Comparison of ENCODE assay signal across 8 cellular contexts in genomic region chr13:110955072-110955503, GRCh38. TPM values are rescaled to one million over a fixed set of nuclear protein-coding genes. Genes with fewer than 3 reads are reported as not detected.
DNase-seq lines count a peak whose midpoint lies in the region; ATAC-seq and TF ChIP-seq lines count a peak whose summit lies in the region.
"Not testable (repeated sequence)": the region's sequence is repeated elsewhere in the genome, so short reads cannot be mapped to it uniquely, and the experiment has no call there.

No MANE protein-coding gene starts in this region.

- TF ChIP-seq CTCF in CD14-positive monocyte (IDR thresholded peaks at IDR 0.05); fibroblast of villous mesenchyme (IDR thresholded peaks at IDR 0.05; ENCODE audit: insufficient read depth, low read depth, low read length); neural crest cell (conservative IDR thresholded peaks at IDR 0.05): not testable (repeated sequence)

- H3K36me3 Mint-ChIP-seq in CD14-positive monocyte; activated naive CD8-positive, alpha-beta T cell treated with anti-CD3 and anti-CD28 coated beads, Interleukin-2, amount 50 U/mL, for 24 hours (ENCODE audit: low read depth); neural crest cell (ENCODE audit: low read depth); stimulated activated memory B cell treated with anti-CD40 and anti-IgM and Interleukin-4, amounts not matched to agents 10 μg/mL and 1 μg/mL and 100 μg/mL, for 72 hours: not testable (repeated sequence)

- not testable (repeated sequence) for H3K4me3 Mint-ChIP-seq in CD14-positive monocyte; activated naive CD8-positive, alpha-beta T cell treated with anti-CD3 and anti-CD28 coated beads, Interleukin-2, amount 50 U/mL, for 24 hours; neural crest cell; stimulated activated memory B cell treated with anti-CD40 and anti-IgM and Interleukin-4, amounts not matched to agents 10 μg/mL and 1 μg/mL and 100 μg/mL, for 72 hours

- ATAC-seq in GM21423 (IDR thresholded peaks at IDR 0.05; ENCODE audit: unreplicated experiment) (peak; percentile 54), HG03521 (IDR thresholded peaks at IDR 0.05; ENCODE audit: unreplicated experiment) (peak; percentile 58)
- peak; percentile 79 for ATAC-seq in activated naive CD8-positive, alpha-beta T cell treated with anti-CD3 and anti-CD28 coated beads, Interleukin-2, amount 50 U/mL, for 24 hours
- peak; percentile 74 for ATAC-seq in stimulated activated memory B cell treated with anti-CD40 and anti-IgM and Interleukin-4, amounts not matched to agents 10 μg/mL and 1 μg/mL and 100 μg/mL, for 72 hours

- H3K27ac Mint-ChIP-seq in CD14-positive monocyte (peak overlapping the region in 5 of 7 donors; percentile 25 to 80 (median 69)), neural crest cell (ENCODE audit: unreplicated experiment) (peak overlapping the region; percentile 67)
- H3K27ac Mint-ChIP-seq in activated naive CD8-positive, alpha-beta T cell treated with anti-CD3 and anti-CD28 coated beads, Interleukin-2, amount 50 U/mL, for 24 hours = peak overlapping the region; percentile 22
- peak overlapping the region; percentile 74 for H3K27ac Mint-ChIP-seq in stimulated activated memory B cell treated with anti-CD40 and anti-IgM and Interleukin-4, amounts not matched to agents 10 μg/mL and 1 μg/mL and 100 μg/mL, for 72 hours

- not testable (repeated sequence) for H3K4me3 ChIP-seq in fibroblast of villous mesenchyme (ENCODE audit: low read depth, low read length)

- not testable (repeated sequence) for H3K27me3 Mint-ChIP-seq in CD14-positive monocyte (ENCODE audit: low read depth in 3 of 3); activated naive CD8-positive, alpha-beta T cell treated with anti-CD3 and anti-CD28 coated beads, Interleukin-2, amount 50 U/mL, for 24 hours; neural crest cell (ENCODE audit: low read depth); stimulated activated memory B cell treated with anti-CD40 and anti-IgM and Interleukin-4, amounts not matched to agents 10 μg/mL and 1 μg/mL and 100 μg/mL, for 72 hours

- peak; percentile 82 for DNase-seq in CD14-positive monocyte (ENCODE audit: low spot score)
- peak; percentile 48 for DNase-seq in SHP77 treated with DMSO at 0.1 percent for 48 hours (lab: John Stamatoyannopoulos, UW)
- DNase-seq in activated naive CD8-positive, alpha-beta T cell treated with anti-CD3 and anti-CD28 coated beads, Interleukin-2, amount 50 U/mL, for 24 hours = peak; percentile 23
- DNase-seq in fibroblast of villous mesenchyme (ENCODE audit: low read depth) = peak; percentile 97
- not testable (repeated sequence) for DNase-seq in neural crest cell (ENCODE audit: low read depth, low spot score)

- intact Hi-C loops in CD14-positive monocyte (cut with micrococcal nuclease) = not testable (repeated sequence)

- not testable (repeated sequence) for H3K4me1 Mint-ChIP-seq in CD14-positive monocyte
- H3K4me1 Mint-ChIP-seq in activated naive CD8-positive, alpha-beta T cell treated with anti-CD3 and anti-CD28 coated beads, Interleukin-2, amount 50 U/mL, for 24 hours = peaks cover 36% of the 10 kb centered on the region
- peaks cover 18% of the 10 kb centered on the region for H3K4me1 Mint-ChIP-seq in neural crest cell
- H3K4me1 Mint-ChIP-seq in stimulated activated memory B cell treated with anti-CD40 and anti-IgM and Interleukin-4, amounts not matched to agents 10 μg/mL and 1 μg/mL and 100 μg/mL, for 72 hours = peaks cover 11% of the 10 kb centered on the region

- H3K9me3 Mint-ChIP-seq in CD14-positive monocyte = peaks cover 8 to 24% (median 16%) of the 10 kb centered on the region in 7 donors
- not testable (repeated sequence) for H3K9me3 Mint-ChIP-seq in activated naive CD8-positive, alpha-beta T cell treated with anti-CD3 and anti-CD28 coated beads, Interleukin-2, amount 50 U/mL, for 24 hours; neural crest cell; stimulated activated memory B cell treated with anti-CD40 and anti-IgM and Interleukin-4, amounts not matched to agents 10 μg/mL and 1 μg/mL and 100 μg/mL, for 72 hours

RNA-seq across cellular contexts. Expression of gene ANKRD10, which starts 40.2 kb away (rescaled TPM):
- polyA plus RNA-seq in CD14-positive monocyte = 10 to 100 TPM; 30.5 to 37.2 TPM
- total RNA-seq in fibroblast of villous mesenchyme (60.5 and 89.5 TPM in 2 replicates), neural crest cell (194 and 204 TPM in 2 replicates)

Comparison
In these comparisons a context has a peak if more than half of its experiments do, and no peak if none do; other contexts are left out.
1. H3K27ac Mint-ChIP-seq: peak in every context shown above with its lines; median percentile 74 in stimulated activated memory B cell treated with anti-CD40 and anti-IgM and Interleukin-4, amounts not matched to agents 10 μg/mL and 1 μg/mL and 100 μg/mL, for 72 hours; 69 in CD14-positive monocyte; 67 in neural crest cell; 22 in activated naive CD8-positive, alpha-beta T cell treated with anti-CD3 and anti-CD28 coated beads, Interleukin-2, amount 50 U/mL, for 24 hours.